1 cellular context compared by ENCODE assay signal in the genomic region with DNA sequence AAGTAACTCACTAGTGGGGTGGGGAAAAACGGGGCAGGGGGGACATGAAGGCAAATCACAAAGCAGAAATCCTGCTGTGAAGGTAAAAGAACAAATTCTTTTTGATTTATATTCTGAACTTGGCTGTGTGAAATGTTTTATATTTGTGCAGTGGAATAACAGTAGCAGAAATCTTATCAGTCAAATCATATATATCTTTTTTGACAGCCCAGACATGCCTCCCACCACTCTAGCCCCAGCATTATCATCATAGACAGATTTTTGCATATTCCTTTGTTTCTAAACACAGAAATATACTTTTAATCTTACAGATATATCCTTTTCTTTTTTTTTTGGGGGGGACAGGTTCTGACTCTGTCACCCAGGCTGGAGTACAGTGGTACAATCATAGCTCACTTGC.
TF ChIP-seq lines count a peak whose summit lies in the region.

No MANE protein-coding gene starts in this region.

TF ChIP-seq in K562, 482 proteins besides CTCF, POLR2A, EP300 and RAD21 (continued from another document):
- TF ChIP-seq, protein P1, sequence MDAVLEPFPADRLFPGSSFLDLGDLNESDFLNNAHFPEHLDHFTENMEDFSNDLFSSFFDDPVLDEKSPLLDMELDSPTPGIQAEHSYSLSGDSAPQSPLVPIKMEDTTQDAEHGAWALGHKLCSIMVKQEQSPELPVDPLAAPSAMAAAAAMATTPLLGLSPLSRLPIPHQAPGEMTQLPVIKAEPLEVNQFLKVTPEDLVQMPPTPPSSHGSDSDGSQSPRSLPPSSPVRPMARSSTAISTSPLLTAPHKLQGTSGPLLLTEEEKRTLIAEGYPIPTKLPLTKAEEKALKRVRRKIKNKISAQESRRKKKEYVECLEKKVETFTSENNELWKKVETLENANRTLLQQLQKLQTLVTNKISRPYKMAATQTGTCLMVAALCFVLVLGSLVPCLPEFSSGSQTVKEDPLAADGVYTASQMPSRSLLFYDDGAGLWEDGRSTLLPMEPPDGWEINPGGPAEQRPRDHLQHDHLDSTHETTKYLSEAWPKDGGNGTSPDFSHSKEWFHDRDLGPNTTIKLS (IDR thresholded peaks at IDR 0.05; ENCODE audit: borderline replicate concordance, low read depth) = no peak
TF ChIP-seq in K562: peak in this region for 3.
